Comparison of ENCODE assay signal across 7 cellular contexts in the genomic region with DNA sequence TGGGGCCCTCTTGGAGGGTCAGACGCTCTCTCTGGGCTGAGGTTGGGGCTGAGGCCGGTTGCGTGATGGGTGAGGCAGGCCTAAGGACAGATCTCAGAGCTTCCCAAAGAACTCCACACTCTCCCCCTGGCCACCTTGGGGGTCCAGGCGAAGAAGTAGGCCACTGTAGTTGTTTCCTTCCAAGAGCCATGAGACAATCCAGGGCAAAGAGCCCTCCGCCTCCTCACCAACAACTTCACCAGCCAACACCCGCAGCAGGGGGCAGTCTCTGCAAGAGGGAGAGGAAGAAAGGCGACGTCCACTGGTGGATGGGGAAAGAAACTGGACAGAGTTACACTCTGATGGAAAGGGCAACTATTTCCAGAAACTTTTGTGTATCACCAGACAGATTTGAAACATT. TPM values are rescaled to one million over a fixed set of nuclear protein-coding genes. Genes with fewer than 3 reads are reported as not detected.
DNase-seq lines count a peak whose midpoint lies in the region; ATAC-seq and TF ChIP-seq lines count a peak whose summit lies in the region.
"Had no signal": no experiment of that assay in that cellular context is flagged by ENCODE, and none has a peak within 500 bp of the region (broad histone marks: within the 10 kb centered on the region; RNA-seq: fewer than 3 reads in every experiment).

No MANE protein-coding gene starts in this region.

- no peaks in the 10 kb centered on the region for H3K9me3 ChIP-seq in sigmoid colon

- intact Hi-C loops in sigmoid colon (cut with DNase I), result no loop called here

- H3K27me3 Mint-ChIP-seq in activated T-helper 17 cell treated with anti-CD3 and anti-CD28 coated beads, Interleukin-2, amount 50 U/mL, for 72 hours, result no peaks in the 10 kb centered on the region
- H3K27me3 Mint-ChIP-seq: activated naive CD4-positive, alpha-beta T cell treated with anti-CD3 and anti-CD28 coated beads, Interleukin-2, amount 50 U/mL, for 24 hours had no signal

- H3K27ac Mint-ChIP-seq in activated T-helper 17 cell treated with anti-CD3 and anti-CD28 coated beads, Interleukin-2, amount 50 U/mL, for 72 hours, result no peak overlapping the region
- H3K27ac Mint-ChIP-seq: activated naive CD4-positive, alpha-beta T cell treated with anti-CD3 and anti-CD28 coated beads, Interleukin-2, amount 50 U/mL, for 24 hours had no signal

- TF ChIP-seq POLR2A in NB4 (IDR thresholded peaks at IDR 0.05; ENCODE audit: extremely low read depth, insufficient read length) (no peak), sigmoid colon (IDR thresholded peaks at IDR 0.05) (no peak)

- peaks cover 0 to 7% (median 3%) of the 10 kb centered on the region in 4 donors for H3K4me1 ChIP-seq in sigmoid colon

- peaks cover 0 to 3% (median 0%) of the 10 kb centered on the region in 4 donors for H3K36me3 ChIP-seq in sigmoid colon

- peaks cover 2% of the 10 kb centered on the region for H3K36me3 Mint-ChIP-seq in activated T-helper 17 cell treated with anti-CD3 and anti-CD28 coated beads, Interleukin-2, amount 50 U/mL, for 72 hours (ENCODE audit: low read depth)

- TF ChIP-seq CTCF in NB4 (IDR thresholded peaks at IDR 0.05; ENCODE audit: low read depth, low read length), result peak; percentile 47
- TF ChIP-seq CTCF in epithelial cell of esophagus (IDR thresholded peaks at IDR 0.05; ENCODE audit: insufficient read depth, low read depth, low read length, missing control alignments), result peak; percentile 44
- peak in 1 of 4 experiments; percentile 38 for TF ChIP-seq CTCF in sigmoid colon (IDR thresholded peaks at IDR 0.05)

- TF ChIP-seq EP300 in sigmoid colon (IDR thresholded peaks at IDR 0.05), result no peak

- H3K4me3 ChIP-seq in NB4 (ENCODE audit: low read depth, low read length), result no peak overlapping the region
- H3K4me3 ChIP-seq in epithelial cell of esophagus (ENCODE audit: low read length), result no peak overlapping the region
- no peak overlapping the region for H3K4me3 ChIP-seq in sigmoid colon

- no peak overlapping the region for H3K27ac ChIP-seq in sigmoid colon

- WGBS in sigmoid colon, 2 donors, result 60 to 86% methylated on average over 8 of the region's 8 CpGs

- no peaks in the 10 kb centered on the region for H3K4me1 Mint-ChIP-seq in activated T-helper 17 cell treated with anti-CD3 and anti-CD28 coated beads, Interleukin-2, amount 50 U/mL, for 72 hours

- no peak overlapping the region for H3K4me3 Mint-ChIP-seq in activated T-helper 17 cell treated with anti-CD3 and anti-CD28 coated beads, Interleukin-2, amount 50 U/mL, for 72 hours
- H3K4me3 Mint-ChIP-seq: activated naive CD4-positive, alpha-beta T cell treated with anti-CD3 and anti-CD28 coated beads, Interleukin-2, amount 50 U/mL, for 24 hours had no signal

- DNase-seq in NB4 (ENCODE audit: low read depth) (peak; percentile 63), epithelial cell of esophagus (ENCODE audit: low read depth) (peak; percentile 63), sigmoid colon (peak; percentile 79), NCI-H446 treated with DMSO at 0.1 percent for 48 hours (lab: John Stamatoyannopoulos, UW) (no peak)

- H3K9me3 Mint-ChIP-seq in activated T-helper 17 cell treated with anti-CD3 and anti-CD28 coated beads, Interleukin-2, amount 50 U/mL, for 72 hours, result no peaks in the 10 kb centered on the region
- H3K9me3 Mint-ChIP-seq: activated naive CD4-positive, alpha-beta T cell treated with anti-CD3 and anti-CD28 coated beads, Interleukin-2, amount 50 U/mL, for 24 hours had no signal

- no peak for ATAC-seq in GM19328 (IDR thresholded peaks at IDR 0.05; ENCODE audit: unreplicated experiment)
- no peak for ATAC-seq in activated T-helper 17 cell treated with anti-CD3 and anti-CD28 coated beads, Interleukin-2, amount 50 U/mL, for 72 hours (replicated peaks)

- H3K27me3 ChIP-seq in sigmoid colon, result no peaks in the 10 kb centered on the region

RNA-seq across cellular contexts. Expression of gene SLC35A4, which starts 10.7 kb away (rescaled TPM):
- total RNA-seq in sigmoid colon, result 10 to 100 TPM; 14.2 to 19.7 (median 17.9) TPM
- polyA plus RNA-seq in sigmoid colon, result 100 to 1,000 TPM in 1 of 3 donors, 10 to 100 TPM in 2; 60.1 to 101 (median 65.9) TPM
- total RNA-seq in activated T-helper 17 cell treated with anti-CD3 and anti-CD28 coated beads, Interleukin-2, amount 50 U/mL, for 72 hours, result 10 to 100 TPM; 56.0 to 89.6 TPM

RNA-seq across cellular contexts. Expression of gene APBB3, which starts 10.9 kb away (rescaled TPM):
- 10 to 100 TPM; 13.5 to 25.9 (median 19.3) TPM for total RNA-seq in sigmoid colon
- 10 to 100 TPM in 1 of 3 donors, 1 to 10 TPM in 2; 4.2 to 27.9 (median 4.4) TPM for polyA plus RNA-seq in sigmoid colon
- total RNA-seq in activated T-helper 17 cell treated with anti-CD3 and anti-CD28 coated beads, Interleukin-2, amount 50 U/mL, for 72 hours, result 10 to 100 TPM; 20.5 to 56.6 TPM

RNA-seq across cellular contexts. Expression of gene SRA1, which starts 18.0 kb away (rescaled TPM):
- 10 to 100 TPM; 17.8 to 30.5 (median 21.1) TPM for total RNA-seq in sigmoid colon
- 10 to 100 TPM; 32.7 to 48.3 (median 35.4) TPM for polyA plus RNA-seq in sigmoid colon
- total RNA-seq in activated T-helper 17 cell treated with anti-CD3 and anti-CD28 coated beads, Interleukin-2, amount 50 U/mL, for 72 hours, result 10 to 100 TPM; 32.3 to 39.1 TPM

RNA-seq across cellular contexts. Expression of gene EIF4EBP3, which starts 27.8 kb away (rescaled TPM):
- 10 to 100 TPM in 2 of 4 donors, 1 to 10 TPM in 2; 6.5 to 21.0 (median 12.1) TPM for total RNA-seq in sigmoid colon
- 10 to 100 TPM; 37.2 to 60.7 (median 53.9) TPM for polyA plus RNA-seq in sigmoid colon
- 10 to 100 TPM in 1 of 2 donors, 1 to 10 TPM in 1; 8.9 to 11.8 TPM for total RNA-seq in activated T-helper 17 cell treated with anti-CD3 and anti-CD28 coated beads, Interleukin-2, amount 50 U/mL, for 72 hours

RNA-seq across cellular contexts. Expression of gene CD14, which starts 57.7 kb away (rescaled TPM):
- 10 to 100 TPM; 20.8 to 96.9 (median 72.0) TPM for total RNA-seq in sigmoid colon
- polyA plus RNA-seq in sigmoid colon, result 100 to 1,000 TPM in 1 of 3 donors, 10 to 100 TPM in 2; 42.7 to 178 (median 52.3) TPM
- total RNA-seq in activated T-helper 17 cell treated with anti-CD3 and anti-CD28 coated beads, Interleukin-2, amount 50 U/mL, for 72 hours, result under 1 TPM; 0.32 to 0.39 TPM
